ENCODE assay signal across 9 cellular contexts in the genomic region with DNA sequence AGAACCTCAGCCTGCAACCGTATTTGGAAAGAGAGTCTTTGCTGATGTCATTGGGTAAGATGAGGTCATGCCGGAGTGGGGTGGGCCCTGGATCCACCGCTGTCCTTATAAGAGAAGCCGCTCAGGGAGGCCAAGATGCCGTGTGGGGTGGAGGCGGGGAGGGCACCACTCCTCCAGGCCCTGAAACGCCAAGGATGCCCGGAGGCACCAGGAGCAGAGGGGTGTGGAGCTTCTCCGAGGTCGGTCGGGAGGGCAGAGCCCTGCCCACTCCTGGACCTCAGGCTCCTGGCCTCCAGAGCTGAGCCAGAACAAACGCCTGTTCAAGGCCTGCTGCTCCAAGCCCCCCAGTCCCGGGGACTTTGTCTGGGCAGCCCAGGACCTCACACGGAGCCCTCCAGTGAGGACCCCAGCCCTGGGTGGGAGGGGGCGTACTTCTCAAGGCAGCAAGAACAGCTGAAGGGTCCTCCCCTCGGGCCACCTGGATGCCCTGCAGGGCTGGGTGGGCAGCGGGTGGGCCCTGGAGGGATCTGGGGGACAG. TPM values are rescaled to one million over a fixed set of nuclear protein-coding genes. Genes with fewer than 3 reads are reported as not detected.
DNase-seq lines count a peak whose midpoint lies in the region; ATAC-seq and TF ChIP-seq lines count a peak whose summit lies in the region.
"Had no signal": no experiment of that assay in that cellular context is flagged by ENCODE, and none has a peak within 500 bp of the region (broad histone marks: within the 10 kb centered on the region; RNA-seq: fewer than 3 reads in every experiment).

No MANE protein-coding gene starts in this region.

- H3K27ac ChIP-seq in SJSA1 (peak overlapping the region; percentile 87), gastroesophageal sphincter (peak overlapping the region; percentile 92 to 100 (median 98)), ovary (peak overlapping the region; percentile 90 to 99)

- peak; percentile 85 for ATAC-seq in gastroesophageal sphincter
- ATAC-seq in HG02970 (IDR thresholded peaks at IDR 0.05; ENCODE audit: low FRiP score, unreplicated experiment) = no peak

- H3K27me3 ChIP-seq in SJSA1 (replicated peaks) (no peaks in the 10 kb centered on the region), gastroesophageal sphincter (no peaks in the 10 kb centered on the region), ovary (no peaks in the 10 kb centered on the region)

- H3K4me3 ChIP-seq in SJSA1 (0 out of 2 replicates have a peak overlapping the region, but pooled peaks have one; percentile 3), gastroesophageal sphincter (peak overlapping the region; percentile 20 to 54), ovary (peak overlapping the region; percentile 37)

- WGBS in gastroesophageal sphincter (ENCODE audit: low coverage in 1 of 2), 2 donors = no CpG with 5 or more reads among the region's 17 CpGs
- 12 to 27% (median 18%) methylated on average over 17 of the region's 17 CpGs for WGBS in ovary, 3 donors

- DNase-seq in AG08395 (ENCODE audit: low spot score) = peak; percentile 93
- peak; percentile 85 to 92 for DNase-seq in SJSA1 (ENCODE audit: low read depth in 1 of 2, low spot score in 2 of 2)
- peak; percentile 83 to 90 (median 84) for DNase-seq in ovary
- DNase-seq in stimulated activated CD4-positive, alpha-beta T cell treated with anti-CD3 and anti-CD28 coated beads, Interleukin-2, amount 100 ng/mL, for 48 hours = no peak
- no peak for DNase-seq in GM19240 (ENCODE audit: insufficient read length, low spot score)
- DNase-seq in COR-L47 (lab: John Stamatoyannopoulos, UW) = no peak

- peaks cover 20% of the 10 kb centered on the region for H3K4me1 ChIP-seq in SJSA1 (replicated peaks)
- H3K4me1 ChIP-seq in gastroesophageal sphincter = peaks cover 2 to 100% (median 44%) of the 10 kb centered on the region in 3 donors
- peaks cover 18% of the 10 kb centered on the region for H3K4me1 ChIP-seq in ovary (ENCODE audit: insufficient read depth)

- TF ChIP-seq EP300 in gastroesophageal sphincter (IDR thresholded peaks at IDR 0.05) = peak; percentile 67
- TF ChIP-seq EP300 in ovary (IDR thresholded peaks at IDR 0.05) = peak; percentile 57

- TF ChIP-seq CTCF in gastroesophageal sphincter (IDR thresholded peaks at IDR 0.05) (no peak), ovary (IDR thresholded peaks at IDR 0.05) (no peak)

- H3K9me3 ChIP-seq in SJSA1 (replicated peaks) = no peaks in the 10 kb centered on the region
- no peaks in the 10 kb centered on the region for H3K9me3 ChIP-seq in gastroesophageal sphincter
- H3K9me3 ChIP-seq in ovary = no peaks in the 10 kb centered on the region

- intact Hi-C loops in ovary (cut with DNase I) = loop anchor here in 1 of 4 donors (5.0 kb wide), 1 partner anchor 87 kb away; no protein-coding TSS in a partner anchor

- TF ChIP-seq POLR2A in gastroesophageal sphincter (IDR thresholded peaks at IDR 0.05) (peak; percentile 90 to 91), ovary (IDR thresholded peaks at IDR 0.05) (peak; percentile 80)

- H3K36me3 ChIP-seq in SJSA1 (peaks cover 10% of the 10 kb centered on the region), gastroesophageal sphincter (peaks cover 0 to 26% of the 10 kb centered on the region in 2 donors), ovary (no peaks in the 10 kb centered on the region)

RNA-seq across cellular contexts. Expression of a gene that starts 29.9 kb away (rescaled TPM):
- total RNA-seq in SJSA1 (2014; rRNA removed; shearing (Covaris generic)) = 15.9 and 21.1 TPM in 2 replicates
- 100 to 1,000 TPM in 1 of 4 donors, 10 to 100 TPM in 3; 50.8 to 165 (median 61.5) TPM for total RNA-seq in gastroesophageal sphincter
- total RNA-seq in ovary = 10 to 100 TPM; 11.3 to 41.7 (median 32.9) TPM
- polyA plus RNA-seq in ovary = 10 to 100 TPM in 1 of 2 donors, 1 to 10 TPM in 1; 6.0 to 23.3 TPM

RNA-seq across cellular contexts. Expression of a gene that starts 37.9 kb away (rescaled TPM):
- not detected in 2 replicates for total RNA-seq in SJSA1 (2014; rRNA removed; shearing (Covaris generic))
- total RNA-seq in gastroesophageal sphincter (1 to 10 TPM in 1 of 4 donors, under 1 TPM in 1, not detected in 2; 0.78 to 3.6 TPM), ovary (10 to 100 TPM in 1 of 7 donors, 1 to 10 TPM in 3, under 1 TPM in 2, not detected in 1; 0.18 to 24.4 (median 3.0) TPM)
- under 1 TPM in 1 of 2 donors, not detected in 1; 0.46 TPM for polyA plus RNA-seq in ovary
- total RNA-seq: frontal cortex had no signal

RNA-seq across cellular contexts. Expression of a gene that starts 43.7 kb away (rescaled TPM):
- total RNA-seq in SJSA1 (2014; rRNA removed; shearing (Covaris generic)) = 29.3 and 45.2 TPM in 2 replicates
- 10 to 100 TPM; 20.3 to 34.2 (median 28.6) TPM for total RNA-seq in gastroesophageal sphincter
- 10 to 100 TPM; 19.2 to 39.1 (median 34.3) TPM for total RNA-seq in ovary
- polyA plus RNA-seq in ovary = 10 to 100 TPM in 1 of 2 donors, 1 to 10 TPM in 1; 2.7 to 28.8 TPM

Comparison
In these comparisons a context has a peak if more than half of its experiments do, and no peak if none do; other contexts are left out.
1. DNase-seq: peak in AG08395 (single experiment), SJSA1 (2 of 2) and ovary (5 of 5); none in stimulated activated CD4-positive, alpha-beta T cell treated with anti-CD3 and anti-CD28 coated beads, Interleukin-2, amount 100 ng/mL, for 48 hours (0 of 2), GM19240 (single experiment) and COR-L47 (single experiment).
2. Peak in every context shown above with its lines, with median percentiles within 50 percentile points of each other: H3K27ac ChIP-seq and H3K4me3 ChIP-seq.